ENCODE assay signal across 14 cellular contexts in genomic region chr2:230930149-230930780, GRCh38. TPM values are rescaled to one million over a fixed set of nuclear protein-coding genes. Genes with fewer than 3 reads are reported as not detected.
"Had no signal": no experiment of that assay in that cellular context is flagged by ENCODE, and none has a peak within 500 bp of the region (broad histone marks: within the 10 kb centered on the region; RNA-seq: fewer than 3 reads in every experiment).

No MANE protein-coding gene starts in this region.

- H2AFZ ChIP-seq: parathyroid adenoma had no signal

- H3K4me3 ChIP-seq: gastrocnemius medialis, tibial artery, vagina had no signal

- H3K9me3 ChIP-seq: gastrocnemius medialis, tibial artery, vagina had no signal

- H3K79me2 ChIP-seq: parathyroid adenoma had no signal

- H3K4me1 ChIP-seq: gastrocnemius medialis, parathyroid adenoma, tibial artery had no signal

- H3K4me3 Mint-ChIP-seq: activated CD8-positive, alpha-beta T cell treated with anti-CD3 and anti-CD28 coated beads for 36 hours; nephron had no signal

- H3K36me3 ChIP-seq: brain microvascular endothelial cell, gastrocnemius medialis, tibial artery, vagina had no signal

- DNase-seq: activated T-cell treated with anti-CD3 and anti-CD28 coated beads for 4 hours, amygdala, brain microvascular endothelial cell, gastrocnemius medialis, left ventricle myocardium superior, mesenchymal stem cell, small intestine, T-helper 9 cell had no signal

- ATAC-seq: activated CD8-positive, alpha-beta T cell treated with anti-CD3 and anti-CD28 coated beads for 36 hours; activated naive CD4-positive, alpha-beta T cell treated with anti-CD3 and anti-CD28 coated beads, Interleukin-2, amount 50 U/mL, for 72 hours; gastrocnemius medialis; left ventricle myocardium superior had no signal

- H3K27me3 ChIP-seq: brain microvascular endothelial cell, vagina had no signal

- H3K9ac ChIP-seq: parathyroid adenoma had no signal

- H3K27ac Mint-ChIP-seq: activated CD8-positive, alpha-beta T cell treated with anti-CD3 and anti-CD28 coated beads for 36 hours had no signal

RNA-seq across cellular contexts. Expression of gene GPR55, which starts 5.2 kb away (rescaled TPM):
- total RNA-seq: gastrocnemius medialis, left ventricle myocardium superior had no signal
